In the genomic region with DNA sequence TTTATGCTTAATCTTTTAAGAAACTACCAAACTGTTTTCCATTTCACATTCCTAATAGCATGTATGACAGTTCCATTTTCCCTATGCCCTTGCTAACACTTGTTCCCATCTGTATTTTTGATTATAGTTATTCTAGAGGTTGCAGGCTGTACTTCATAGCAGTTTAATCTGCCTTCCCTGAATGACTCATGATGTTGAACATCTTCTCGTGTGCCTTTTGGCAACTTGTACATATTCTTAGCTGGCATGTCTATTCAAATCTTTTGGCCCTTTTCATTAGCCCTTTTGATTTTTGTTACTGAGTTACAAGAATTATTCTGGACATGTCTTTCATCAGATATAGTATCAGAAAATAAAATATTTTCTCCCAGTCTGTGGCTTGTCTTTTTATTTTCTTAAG, we compare ENCODE assay signal across 23 cellular contexts.
DNase-seq lines count a peak whose midpoint lies in the region; ATAC-seq and TF ChIP-seq lines count a peak whose summit lies in the region.
"Had no signal": no experiment of that assay in that cellular context is flagged by ENCODE, and none has a peak within 500 bp of the region (broad histone marks: within the 10 kb centered on the region; RNA-seq: fewer than 3 reads in every experiment).

No MANE protein-coding gene starts in this region.

- no peak for TF ChIP-seq CTCF in osteoblast (IDR thresholded peaks at IDR 0.05; ENCODE audit: extremely low read depth, low read depth, low read length)
- no peak for TF ChIP-seq CTCF in testis (IDR thresholded peaks at IDR 0.05)
- no peak for TF ChIP-seq CTCF in endothelial cell (IDR thresholded peaks at IDR 0.05; ENCODE audit: unreplicated experiment)

- no peaks in the 10 kb centered on the region for H3K79me2 ChIP-seq in osteoblast (ENCODE audit: insufficient read depth, low read length)

- no peaks in the 10 kb centered on the region for H3K27me3 Mint-ChIP-seq in endothelial cell (ENCODE audit: unreplicated experiment)

- H3K27me3 ChIP-seq in osteoblast (ENCODE audit: insufficient read depth, low read length) (no peaks in the 10 kb centered on the region), testis (no peaks in the 10 kb centered on the region)
- H3K27me3 ChIP-seq: BE2C had no signal

- H3K4me1 ChIP-seq in osteoblast (ENCODE audit: insufficient read depth, low read length): no peaks in the 10 kb centered on the region
- H3K4me1 ChIP-seq in testis: no peaks in the 10 kb centered on the region
- H3K4me1 ChIP-seq: BE2C had no signal

- intact Hi-C loops in testis (cut with DNase I; ENCODE audit: low total_unique reads): no loop called here

- H3K4me3 Mint-ChIP-seq in endothelial cell (ENCODE audit: unreplicated experiment): no peak overlapping the region
- H3K4me3 Mint-ChIP-seq: CD4-positive, CD25-positive, alpha-beta regulatory T cell had no signal

- peaks cover under 1% of the 10 kb centered on the region for H3K4me1 Mint-ChIP-seq in endothelial cell (ENCODE audit: unreplicated experiment)
- H3K4me1 Mint-ChIP-seq: CD4-positive, CD25-positive, alpha-beta regulatory T cell had no signal

- no peak overlapping the region for H3K4me2 ChIP-seq in osteoblast (ENCODE audit: insufficient read depth, low read length)

- H4K20me1 ChIP-seq in osteoblast (ENCODE audit: insufficient read depth, low read length): no peaks in the 10 kb centered on the region

- ATAC-seq in GM21737 (IDR thresholded peaks at IDR 0.05; ENCODE audit: unreplicated experiment): no peak
- ATAC-seq: HCT116, Panc1 had no signal

- H2AFZ ChIP-seq in osteoblast (ENCODE audit: low read length): no peak overlapping the region
- H2AFZ ChIP-seq: GM23248 had no signal

- no peaks in the 10 kb centered on the region for H3K36me3 Mint-ChIP-seq in endothelial cell (ENCODE audit: low read depth, unreplicated experiment)
- H3K36me3 Mint-ChIP-seq: CD4-positive, CD25-positive, alpha-beta regulatory T cell had no signal

- H3K9me3 ChIP-seq in osteoblast (ENCODE audit: low read depth, low read length) (no peaks in the 10 kb centered on the region), testis (no peaks in the 10 kb centered on the region)
- H3K9me3 ChIP-seq: BE2C had no signal

- H3K27ac Mint-ChIP-seq in endothelial cell (ENCODE audit: unreplicated experiment): no peak overlapping the region
- H3K27ac Mint-ChIP-seq: CD4-positive, CD25-positive, alpha-beta regulatory T cell had no signal

- H3K27ac ChIP-seq in osteoblast (ENCODE audit: low read depth, low read length): no peak overlapping the region
- H3K27ac ChIP-seq in testis: no peak overlapping the region
- H3K27ac ChIP-seq: GM23248 had no signal

- peak; percentile 4 for DNase-seq in ELR (ENCODE audit: low read depth)
- peak; percentile 16 for DNase-seq in amniotic epithelial cell (ENCODE audit: low read depth)
- peak; percentile 11 for DNase-seq in fibroblast of peridontal ligament (ENCODE audit: extremely low read depth)
- peak; percentile 27 for DNase-seq in osteoblast (ENCODE audit: insufficient read length, low spot score, missing footprints)
- no peak for DNase-seq in testis
- no peak for DNase-seq in endothelial cell (ENCODE audit: low spot score)
- DNase-seq in NCI-H1092 (lab: John Stamatoyannopoulos, UW): no peak
- DNase-seq: 8988T; BE2C; CD4-positive, CD25-positive, alpha-beta regulatory T cell; COR-L47; DMS 273 treated with DMSO at 0.1 percent for 48 hours; DND-41; GM23248; MM.1S; NCI-H1092 treated with DMSO at 0.1 percent for 48 hours; NCI-H146; NCI-H2081; NCI-H2171 treated with DMSO at 0.1 percent for 48 hours; Right ventricle myocardium superior had no signal

- TF ChIP-seq POLR2A in testis (IDR thresholded peaks at IDR 0.05): no peak

- H3K36me3 ChIP-seq in osteoblast (ENCODE audit: insufficient read depth, low read length): no peaks in the 10 kb centered on the region
- H3K36me3 ChIP-seq in testis (ENCODE audit: low read depth, missing control alignments): no peaks in the 10 kb centered on the region
- H3K36me3 ChIP-seq: BE2C had no signal

- WGBS in testis, 2 donors: 26 to 34% methylated on average over 1 of the region's 1 CpG

- no peaks in the 10 kb centered on the region for H3K9me3 Mint-ChIP-seq in endothelial cell (ENCODE audit: unreplicated experiment)
- H3K9me3 Mint-ChIP-seq: CD4-positive, CD25-positive, alpha-beta regulatory T cell had no signal

- no peak overlapping the region for H3K4me3 ChIP-seq in osteoblast (ENCODE audit: insufficient read depth, low read length)
- no peak overlapping the region for H3K4me3 ChIP-seq in testis
- H3K4me3 ChIP-seq: GM23248 had no signal

Comparison
In these comparisons a context has a peak if more than half of its experiments do, and no peak if none do; other contexts are left out.
1. DNase-seq: peak in ELR (single experiment), amniotic epithelial cell (single experiment), fibroblast of peridontal ligament (single experiment) and osteoblast (single experiment); none in testis (single experiment), endothelial cell (single experiment) and NCI-H1092 (single experiment).